ENCODE assay signal across 8 cellular contexts in genomic region chr9:37801287-37801850, GRCh38. TPM values are rescaled to one million over a fixed set of nuclear protein-coding genes. Genes with fewer than 3 reads are reported as not detected.
DNase-seq lines count a peak whose midpoint lies in the region; ATAC-seq and TF ChIP-seq lines count a peak whose summit lies in the region.

No MANE protein-coding gene starts in this region.

- no peaks in the 10 kb centered on the region for H3K27me3 Mint-ChIP-seq in CD4-positive, alpha-beta T cell
- H3K27me3 Mint-ChIP-seq in activated CD4-positive, alpha-beta memory T cell treated with anti-CD3 and anti-CD28 coated beads for 36 hours = no peaks in the 10 kb centered on the region

- no peak overlapping the region for H2BK15ac ChIP-seq in neuronal stem cell (ENCODE audit: low read length)

- H2BK120ac ChIP-seq in neuronal stem cell (ENCODE audit: low read depth, low read length) = peak overlapping the region; percentile 47

- peak overlapping the region; percentile 79 for H3K14ac ChIP-seq in neuronal stem cell (ENCODE audit: low read length)

- peak overlapping the region; percentile 79 for H2BK5ac ChIP-seq in neuronal stem cell (ENCODE audit: low read length)

- no peaks in the 10 kb centered on the region for H3K9me3 Mint-ChIP-seq in CD4-positive, alpha-beta T cell
- no peaks in the 10 kb centered on the region for H3K9me3 Mint-ChIP-seq in activated CD4-positive, alpha-beta memory T cell treated with anti-CD3 and anti-CD28 coated beads for 36 hours

- H3K36me3 Mint-ChIP-seq in CD4-positive, alpha-beta T cell (ENCODE audit: low read depth) = peaks cover 24% of the 10 kb centered on the region
- H3K36me3 Mint-ChIP-seq in activated CD4-positive, alpha-beta memory T cell treated with anti-CD3 and anti-CD28 coated beads for 36 hours = peaks cover 2% of the 10 kb centered on the region

- H3K23ac ChIP-seq in neuronal stem cell (ENCODE audit: low read depth, low read length, poor library complexity) = peak overlapping the region; percentile 100

- intact Hi-C loops in CD4-positive, alpha-beta T cell (cut with DNase I, micrococcal nuclease) = loop anchor here in 1 of 2 experiments (1.0 to 5.0 kb wide), 5 partner anchors 48 to 314 kb away; partner anchors contain the start of genes POLR1E, SHB, SLC25A51 and TRMT10B
- intact Hi-C loops in activated CD4-positive, alpha-beta memory T cell treated with anti-CD3 and anti-CD28 coated beads for 36 hours (cut with micrococcal nuclease) = loop anchor here (5.0 kb wide), 3 partner anchors 36 to 209 kb away; partner anchors contain the start of genes SLC25A51 and TOMM5

- H3K36me3 ChIP-seq in neuronal stem cell (replicated peaks in 1 of 2; ENCODE audit: control insufficient read depth in 2 of 2, insufficient read depth in 2 of 2, low read length in 2 of 2) = peaks cover 0 to 18% of the 10 kb centered on the region in 2 donors

- peaks cover 10% of the 10 kb centered on the region for H3K79me1 ChIP-seq in neuronal stem cell (ENCODE audit: low read depth, low read length)

- H3K27ac ChIP-seq in CD4-positive, alpha-beta T cell (ENCODE audit: low read depth, low read length) = peak overlapping the region; percentile 60
- peak overlapping the region; percentile 84 for H3K27ac ChIP-seq in neuronal stem cell (replicated peaks; ENCODE audit: low read length)

- CTCF ChIA-PET in CD4-positive, alpha-beta T cell (lab: Charles Lee) = interaction anchor here (0.8 to 0.9 kb wide), 2 partner anchors 48 to 103 kb away, joined by 3 read pairs; no protein-coding TSS in a partner anchor
- CTCF ChIA-PET in activated CD4-positive, alpha-beta memory T cell treated with anti-CD3 and anti-CD28 coated beads for 36 hours (lab: Charles Lee) = interaction anchor here (1.0 kb wide), 1 partner anchor 12 kb away, joined by 3 read pairs; no protein-coding TSS in a partner anchor

- peaks cover 48% of the 10 kb centered on the region for H3K4me1 Mint-ChIP-seq in CD4-positive, alpha-beta T cell (ENCODE audit: low read depth)
- peaks cover 43% of the 10 kb centered on the region for H3K4me1 Mint-ChIP-seq in activated CD4-positive, alpha-beta memory T cell treated with anti-CD3 and anti-CD28 coated beads for 36 hours (ENCODE audit: low read depth)

- POLR2A ChIA-PET in CD4-positive, alpha-beta T cell (lab: Charles Lee) = interaction anchor here (1.5 to 5.1 kb wide), 2 partner anchors 17 to 102 kb away, joined by 4 to 46 read pairs; partner anchors contain the start of gene EXOSC3
- POLR2A ChIA-PET in activated CD4-positive, alpha-beta memory T cell treated with anti-CD3 and anti-CD28 coated beads for 36 hours (lab: Charles Lee) = interaction anchor here (1.2 to 2.6 kb wide), 3 partner anchors 10 to 102 kb away, joined by 3 to 28 read pairs (median 5); partner anchors contain the start of gene EXOSC3

- DNase-seq in CD4-positive, alpha-beta T cell = no peak
- DNase-seq in activated CD4-positive, alpha-beta memory T cell treated with anti-CD3 and anti-CD28 coated beads for 36 hours = peak; percentile 55
- peak; percentile 15 for DNase-seq in fibroblast of peridontal ligament (ENCODE audit: extremely low read depth)
- no peak for DNase-seq in neuronal stem cell (ENCODE audit: low spot score)
- DNase-seq in NCI-H1417 treated with DMSO at 0.1 percent for 48 hours (lab: John Stamatoyannopoulos, UW) = no peak
- no peak for DNase-seq in effector CD4-positive, alpha-beta T cell

- TF ChIP-seq CTCF in CD4-positive, alpha-beta T cell (IDR thresholded peaks at IDR 0.05) = no peak

- WGBS in neuronal stem cell (ENCODE audit: extremely low coverage in 2 of 2, insufficient read length in 2 of 2, insufficient replicate concordance in 1 of 2), 2 donors = no CpG with 5 or more reads among the region's 45 CpGs

- H4K8ac ChIP-seq in neuronal stem cell (ENCODE audit: low read depth, low read length) = no peak overlapping the region

- peak overlapping the region; percentile 74 for H3K4me2 ChIP-seq in neuronal stem cell (ENCODE audit: insufficient read depth, low read length, poor library complexity, severe bottlenecking)

- H3K18ac ChIP-seq in neuronal stem cell (ENCODE audit: low read length) = peak overlapping the region; percentile 95

- H2AFZ ChIP-seq in neuronal stem cell (ENCODE audit: low read length) = peak overlapping the region; percentile 99

- no peak overlapping the region for H3K4ac ChIP-seq in neuronal stem cell (ENCODE audit: low read length)

- no peaks in the 10 kb centered on the region for H3K9me3 ChIP-seq in CD4-positive, alpha-beta T cell (ENCODE audit: control insufficient read depth, low read length)
- peaks cover 0 to 4% of the 10 kb centered on the region in 2 donors for H3K9me3 ChIP-seq in neuronal stem cell (replicated peaks in 1 of 2; ENCODE audit: control insufficient read depth in 2 of 2, insufficient read depth in 1 of 2, low read depth in 1 of 2, low read length in 2 of 2)

- no peak overlapping the region for H2BK12ac ChIP-seq in neuronal stem cell (ENCODE audit: low read length)

- peak overlapping the region; percentile 99 to 100 for H3K4me3 ChIP-seq in neuronal stem cell (ENCODE audit: low read length in 2 of 2)

- no peaks in the 10 kb centered on the region for H3K27me3 ChIP-seq in CD4-positive, alpha-beta T cell (ENCODE audit: control insufficient read depth, insufficient read depth, low read length)
- H3K27me3 ChIP-seq in neuronal stem cell (ENCODE audit: control insufficient read depth in 3 of 3, insufficient read depth in 3 of 3, low read depth in 1 of 3, low read length in 3 of 3) = no peaks in the 10 kb centered on the region

- no peak overlapping the region for H4K91ac ChIP-seq in neuronal stem cell (ENCODE audit: low read depth, low read length, poor library complexity)

- H3K4me3 Mint-ChIP-seq in CD4-positive, alpha-beta T cell = peak overlapping the region; percentile 95
- H3K4me3 Mint-ChIP-seq in activated CD4-positive, alpha-beta memory T cell treated with anti-CD3 and anti-CD28 coated beads for 36 hours = peak overlapping the region; percentile 93

- peaks cover 6 to 14% of the 10 kb centered on the region in 2 donors for H3K4me1 ChIP-seq in neuronal stem cell (ENCODE audit: control insufficient read depth in 2 of 2, insufficient read depth in 1 of 2, low read depth in 1 of 2, low read length in 2 of 2)

- peak overlapping the region; percentile 79 for H3K27ac Mint-ChIP-seq in CD4-positive, alpha-beta T cell
- H3K27ac Mint-ChIP-seq in activated CD4-positive, alpha-beta memory T cell treated with anti-CD3 and anti-CD28 coated beads for 36 hours = no peak overlapping the region

- ATAC-seq in CD4-positive, alpha-beta T cell (ENCODE audit: poor library complexity) = peak; percentile 13
- ATAC-seq in GM21360 (IDR thresholded peaks at IDR 0.05; ENCODE audit: unreplicated experiment) = peak; percentile 40
- ATAC-seq in HG03565 (IDR thresholded peaks at IDR 0.05; ENCODE audit: unreplicated experiment) = peak; percentile 15

- no peak overlapping the region for H2AK5ac ChIP-seq in neuronal stem cell (ENCODE audit: low read depth, low read length)

- H3K9ac ChIP-seq in neuronal stem cell (ENCODE audit: low read depth, low read length, poor library complexity) = peak overlapping the region; percentile 97

RNA-seq across cellular contexts. Expression of gene DCAF10, which starts 0.8 kb away (rescaled TPM):
- total RNA-seq in CD4-positive, alpha-beta T cell = 1 to 10 TPM; 7.2 to 7.5 TPM
- total RNA-seq in activated CD4-positive, alpha-beta memory T cell treated with anti-CD3 and anti-CD28 coated beads for 36 hours = 10 to 100 TPM; 13.8 to 17.2 TPM
- 10.9 TPM for polyA plus RNA-seq in neuronal stem cell (2013, experiment 1 of 2)
- polyA plus RNA-seq in neuronal stem cell (2013, experiment 2 of 2) = 12.0 TPM

RNA-seq across cellular contexts. Expression of gene EXOSC3, which starts 16.5 kb away (rescaled TPM):
- 10 to 100 TPM; 42.9 to 44.2 TPM for total RNA-seq in CD4-positive, alpha-beta T cell
- 10 to 100 TPM; 97.5 to 97.9 TPM for total RNA-seq in activated CD4-positive, alpha-beta memory T cell treated with anti-CD3 and anti-CD28 coated beads for 36 hours
- polyA plus RNA-seq in neuronal stem cell (2013, experiment 1 of 2) = 28.8 TPM
- polyA plus RNA-seq in neuronal stem cell (2013, experiment 2 of 2) = 29.7 TPM

RNA-seq across cellular contexts. Expression of gene TRMT10B, which starts 47.8 kb away (rescaled TPM):
- 1 to 10 TPM; 6.6 to 8.3 TPM for total RNA-seq in CD4-positive, alpha-beta T cell
- total RNA-seq in activated CD4-positive, alpha-beta memory T cell treated with anti-CD3 and anti-CD28 coated beads for 36 hours = 10 to 100 TPM in 1 of 2 experiments, 1 to 10 TPM in 1; 8.7 to 11.5 TPM
- polyA plus RNA-seq in neuronal stem cell (2013, experiment 1 of 2) = 8.3 TPM
- 8.3 TPM for polyA plus RNA-seq in neuronal stem cell (2013, experiment 2 of 2)

Comparison
In these comparisons a context has a peak if more than half of its experiments do, and no peak if none do; other contexts are left out.
1. DNase-seq: peak in activated CD4-positive, alpha-beta memory T cell treated with anti-CD3 and anti-CD28 coated beads for 36 hours (single experiment) and fibroblast of peridontal ligament (single experiment); none in CD4-positive, alpha-beta T cell (0 of 10), neuronal stem cell (single experiment), NCI-H1417 treated with DMSO at 0.1 percent for 48 hours (single experiment) and effector CD4-positive, alpha-beta T cell (single experiment).
2. Peak in every context shown above with its lines, with median percentiles within 50 percentile points of each other: ATAC-seq.